Comparison of ENCODE assay signal across 19 cellular contexts in the genomic region with DNA sequence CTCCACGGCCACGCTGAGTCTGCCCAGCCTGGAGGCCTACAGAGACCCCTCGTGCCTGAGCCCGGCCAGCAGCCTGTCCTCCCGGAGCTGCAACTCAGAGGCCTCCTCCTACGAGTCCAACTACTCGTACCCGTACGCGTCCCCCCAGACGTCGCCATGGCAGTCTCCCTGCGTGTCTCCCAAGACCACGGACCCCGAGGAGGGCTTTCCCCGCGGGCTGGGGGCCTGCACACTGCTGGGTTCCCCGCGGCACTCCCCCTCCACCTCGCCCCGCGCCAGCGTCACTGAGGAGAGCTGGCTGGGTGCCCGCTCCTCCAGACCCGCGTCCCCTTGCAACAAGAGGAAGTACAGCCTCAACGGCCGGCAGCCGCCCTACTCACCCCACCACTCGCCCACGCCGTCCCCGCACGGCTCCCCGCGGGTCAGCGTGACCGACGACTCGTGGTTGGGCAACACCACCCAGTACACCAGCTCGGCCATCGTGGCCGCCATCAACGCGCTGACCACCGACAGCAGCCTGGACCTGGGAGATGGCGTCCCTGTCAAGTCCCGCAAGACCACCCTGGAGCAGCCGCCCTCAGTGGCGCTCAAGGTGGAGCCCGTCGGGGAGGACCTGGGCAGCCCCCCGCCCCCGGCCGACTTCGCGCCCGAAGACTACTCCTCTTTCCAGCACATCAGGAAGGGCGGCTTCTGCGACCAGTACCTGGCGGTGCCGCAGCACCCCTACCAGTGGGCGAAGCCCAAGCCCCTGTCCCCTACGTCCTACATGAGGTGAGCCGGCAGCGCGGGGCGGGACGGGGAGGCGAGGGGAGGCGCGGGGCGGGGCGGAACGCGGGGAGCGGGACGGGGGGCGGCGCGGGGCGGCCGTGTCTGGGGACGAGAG.
"Had no signal": no experiment of that assay in that cellular context is flagged by ENCODE, and none has a peak within 500 bp of the region (broad histone marks: within the 10 kb centered on the region; RNA-seq: fewer than 3 reads in every experiment).

No MANE protein-coding gene starts in this region.

- H3K27me3 ChIP-seq: gastrocnemius medialis, left lung, sigmoid colon, thyroid gland had no signal

- H3K4me3 ChIP-seq: dorsolateral prefrontal cortex, gastrocnemius medialis, left lung, psoas muscle, sigmoid colon, thyroid gland had no signal

- ATAC-seq: gastrocnemius medialis, left lung, psoas muscle had no signal

- H3K9me3 ChIP-seq: gastrocnemius medialis, left lung, psoas muscle, sigmoid colon, thyroid gland had no signal

- FAIRE-seq: astrocyte, bronchial epithelial cell, islet of Langerhans, urothelium cell line had no signal

- DNase-seq: activated B cell treated with CpG ODN at 0.5 μM for 24 hours; activated CD4-positive, alpha-beta T cell treated with anti-CD3 and anti-CD28 coated beads, Interleukin-2, amount 10 ng/mL, durations not matched to agents 24 days and 14 days; activated naive CD4-positive, alpha-beta T cell treated with anti-CD3 and anti-CD28 coated beads, Interleukin-2, amount 10 ng/mL, durations not matched to agents 7 days and 5 days; activated T-cell treated with anti-CD3 and anti-CD28 coated beads for 4 hours; endodermal cell; erythroblast; gastrocnemius medialis; mesendoderm; sigmoid colon; stimulated activated CD4-positive, alpha-beta T cell treated with anti-CD3 and anti-CD28 coated beads, Interleukin-1b, Interleukin-23, amount 100 ng/mL, for 48 hours; SW 1271; thyroid gland had no signal

- H3K27ac ChIP-seq: dorsolateral prefrontal cortex, gastrocnemius medialis, left lung, psoas muscle, sigmoid colon, thyroid gland had no signal
